Comparison of ENCODE assay signal across 7 cellular contexts in the genomic region with DNA sequence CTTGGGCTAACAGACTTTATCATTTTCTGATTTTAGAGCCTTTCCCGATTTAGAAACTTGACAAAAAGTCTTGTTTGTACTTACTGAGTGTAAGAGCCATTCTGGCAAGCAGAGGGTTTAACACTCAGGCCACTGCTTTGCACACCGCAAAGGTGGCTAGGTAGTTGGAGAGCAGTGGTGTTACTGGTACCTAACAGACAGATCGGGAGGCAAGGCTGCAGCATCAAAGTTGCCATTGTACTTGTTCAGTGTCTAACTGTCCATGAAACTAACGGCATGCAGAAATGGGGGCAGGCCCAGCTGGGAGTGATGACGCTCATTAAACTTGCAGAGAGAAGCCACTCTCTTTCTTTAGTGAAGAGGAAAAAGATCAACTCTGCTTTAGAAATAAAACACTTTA. TPM values are rescaled to one million over a fixed set of nuclear protein-coding genes. Genes with fewer than 3 reads are reported as not detected.
"Had no signal": no experiment of that assay in that cellular context is flagged by ENCODE, and none has a peak within 500 bp of the region (broad histone marks: within the 10 kb centered on the region; RNA-seq: fewer than 3 reads in every experiment).

No MANE protein-coding gene starts in this region.

- DNase-seq: GM23248, GOT3, H7, HFFc6, IMR-90 had no signal

- H2AFZ ChIP-seq: GM23248 had no signal

- H3K9me3 ChIP-seq: HAP-1 had no signal

- H3K27ac Mint-ChIP-seq: HFFc6 had no signal

- H3K4me1 ChIP-seq: HAP-1 had no signal

- H3K9ac ChIP-seq: GM23248 had no signal

- H3K4me3 ChIP-seq: GM23248, HAP-1, K562 had no signal

- H3K27ac ChIP-seq: GM23248 had no signal

- H3K4me3 Mint-ChIP-seq: HFFc6 had no signal

- H3K36me3 ChIP-seq: HAP-1 had no signal

- H3K9me3 Mint-ChIP-seq: HFFc6 had no signal

RNA-seq across cellular contexts. Expression of gene GPR39, which starts 10.0 kb away (rescaled TPM):
- polyA plus RNA-seq: K562 had no signal
